13 cellular contexts compared by ENCODE assay signal in the genomic region with DNA sequence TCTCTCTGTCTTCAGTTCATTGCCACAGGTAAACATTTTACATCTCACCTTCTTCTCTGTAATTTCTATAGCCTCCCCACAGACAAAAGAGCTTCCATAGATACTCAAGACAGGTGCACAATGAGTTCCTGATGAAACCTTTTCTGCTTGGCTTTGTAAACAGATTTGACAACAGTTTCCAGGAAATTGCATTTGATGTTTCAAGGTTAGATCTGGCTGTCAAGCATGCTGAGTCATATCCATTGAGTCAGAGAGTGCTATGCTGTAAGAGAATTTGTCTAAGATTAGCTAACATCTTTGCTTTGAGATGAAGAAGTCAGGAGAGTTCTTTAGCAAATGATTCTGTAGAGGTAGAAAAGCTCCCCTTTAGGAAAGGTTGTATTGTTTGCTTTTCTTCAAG. TPM values are rescaled to one million over a fixed set of nuclear protein-coding genes. Genes with fewer than 3 reads are reported as not detected.
DNase-seq lines count a peak whose midpoint lies in the region; ATAC-seq, FAIRE-seq and TF ChIP-seq lines count a peak whose summit lies in the region.
"Had no signal": no experiment of that assay in that cellular context is flagged by ENCODE, and none has a peak within 500 bp of the region (broad histone marks: within the 10 kb centered on the region; RNA-seq: fewer than 3 reads in every experiment).

No MANE protein-coding gene starts in this region.

- intact Hi-C loops in PC-9 (cut with micrococcal nuclease; ENCODE audit: unreplicated experiment), result loop anchor here (1.0 to 5.0 kb wide), 3 partner anchors 14 to 114 kb away; a partner anchor contains a TSS

- no peaks in the 10 kb centered on the region for H3K4me1 Mint-ChIP-seq in activated T-cell treated with anti-CD3 and anti-CD28 coated beads, Interleukin-2, amount 50 U/mL, for 72 hours (ENCODE audit: low read depth)

- peak; percentile 45 to 70 for ATAC-seq in activated T-cell treated with anti-CD3 and anti-CD28 coated beads, Interleukin-2, amount 50 U/mL, for 72 hours (replicated peaks in 1 of 2)
- ATAC-seq in HG03025 (IDR thresholded peaks at IDR 0.05; ENCODE audit: low FRiP score, unreplicated experiment), result no peak
- ATAC-seq: right cardiac atrium had no signal

- H3K27ac Mint-ChIP-seq in activated T-cell treated with anti-CD3 and anti-CD28 coated beads, Interleukin-2, amount 50 U/mL, for 72 hours, result no peak overlapping the region
- H3K27ac Mint-ChIP-seq: activated B cell treated with CpG ODN at 0.5 μM for 24 hours; stimulated activated naive CD8-positive, alpha-beta T cell treated with anti-CD3 and anti-CD28 coated beads, Interleukin-15, Interleukin-2, amounts not matched to agents 100 ng/mL and 50 ng/mL, for 24 hours had no signal

- H2AFZ ChIP-seq in PC-9, result no peak overlapping the region

- H3K27me3 ChIP-seq in PC-9 (ENCODE audit: insufficient read depth, low read depth), result no peaks in the 10 kb centered on the region
- H3K27me3 ChIP-seq: BE2C had no signal

- no peaks in the 10 kb centered on the region for H3K27me3 Mint-ChIP-seq in activated T-cell treated with anti-CD3 and anti-CD28 coated beads, Interleukin-2, amount 50 U/mL, for 72 hours (ENCODE audit: low read depth)

- no peaks in the 10 kb centered on the region for H3K36me3 Mint-ChIP-seq in activated T-cell treated with anti-CD3 and anti-CD28 coated beads, Interleukin-2, amount 50 U/mL, for 72 hours (ENCODE audit: insufficient read depth in 2 of 2)

- peaks cover 8% of the 10 kb centered on the region; the same call in 1 of the 2 replicates for H3K9me3 ChIP-seq in PC-9 (ENCODE audit: insufficient read depth, low read depth)
- H3K9me3 ChIP-seq: BE2C had no signal

- H3F3A ChIP-seq in PC-9 (ENCODE audit: insufficient read depth, low read depth), result peaks cover 14% of the 10 kb centered on the region; the same call in 1 of the 2 replicates

- peak; percentile 78 for FAIRE-seq in urothelium cell line (lab: Jason Lieb, UNC)

- CTCF ChIA-PET in PC-9 (lab: Charles Lee), result interaction anchor here (0.7 kb wide), 1 partner anchor 15 kb away, joined by 4 read pairs; no protein-coding TSS in a partner anchor

- H3K4me3 Mint-ChIP-seq in activated T-cell treated with anti-CD3 and anti-CD28 coated beads, Interleukin-2, amount 50 U/mL, for 72 hours, result no peak overlapping the region
- H3K4me3 Mint-ChIP-seq: activated B cell treated with CpG ODN at 0.5 μM for 24 hours; stimulated activated naive CD8-positive, alpha-beta T cell treated with anti-CD3 and anti-CD28 coated beads, Interleukin-15, Interleukin-2, amounts not matched to agents 100 ng/mL and 50 ng/mL, for 24 hours had no signal

- no peaks in the 10 kb centered on the region for H3K79me2 ChIP-seq in PC-9 (ENCODE audit: low read depth)

- POLR2A ChIA-PET in PC-9 (lab: Charles Lee; ENCODE audit: unreplicated experiment), result interaction anchor here (0.6 to 0.8 kb wide), 3 partner anchors 15 to 43 kb away, joined by 4 to 5 read pairs (median 5); a partner anchor contains a TSS

- peaks cover 0 to 3% of the 10 kb centered on the region in 2 donors for H3K9me3 Mint-ChIP-seq in activated T-cell treated with anti-CD3 and anti-CD28 coated beads, Interleukin-2, amount 50 U/mL, for 72 hours

- no TSS peak for BruUV-seq in PC-9 (replicated peaks; lab: Mats Ljungman, UMichigan)

- H4K20me1 ChIP-seq in PC-9 (ENCODE audit: insufficient read depth), result no peaks in the 10 kb centered on the region

- H3K4me3 ChIP-seq in PC-9, result peak overlapping the region; percentile 13; the same call in 1 of the 2 replicates

- no peak for DNase-seq in activated T-cell treated with anti-CD3 and anti-CD28 coated beads, Interleukin-2, amount 50 U/mL, for 72 hours
- DNase-seq in activated T-cell treated with anti-CD3 and anti-CD28 coated beads for 4 hours (no peak), PC-9 (peak; percentile 26 to 87), fibroblast of the conjunctiva (ENCODE audit: low read depth) (peak; percentile 72), urothelium cell line (ENCODE audit: low spot score) (peak; percentile 50), NCI-H187 treated with DMSO at 0.1 percent for 48 hours (lab: John Stamatoyannopoulos, UW) (no peak), HK-2 (ENCODE audit: unreplicated experiment) (no peak)
- DNase-seq: activated B cell treated with CpG ODN at 0.5 μM for 24 hours, BE2C, NCI-H1048, right cardiac atrium had no signal

- H3K4me1 ChIP-seq in PC-9 (replicated peaks; ENCODE audit: insufficient read depth), result peaks cover 19% of the 10 kb centered on the region
- H3K4me1 ChIP-seq: BE2C had no signal

- H3K9me2 ChIP-seq in PC-9 (ENCODE audit: insufficient read depth), result no peaks in the 10 kb centered on the region

- H3K4me2 ChIP-seq in PC-9, result peak overlapping the region; percentile 62

- no peak for TF ChIP-seq CTCF in PC-9 (conservative IDR thresholded peaks at IDR 0.05)

- H3K27ac ChIP-seq in PC-9, result peak overlapping the region; percentile 99

- no peaks in the 10 kb centered on the region for H3K36me3 ChIP-seq in PC-9 (ENCODE audit: low read depth)
- H3K36me3 ChIP-seq: BE2C had no signal

RNA-seq across cellular contexts. Expression of a gene that starts 40.6 kb away (rescaled TPM):
- total RNA-seq in activated T-cell treated with anti-CD3 and anti-CD28 coated beads, Interleukin-2, amount 50 U/mL, for 72 hours, result under 1 TPM; 0.31 to 0.97 TPM
- total RNA-seq in PC-9 (2021), result 67.7 and 71.1 TPM in 2 replicates

Comparison
In these comparisons a context has a peak if more than half of its experiments do, and no peak if none do; other contexts are left out.
1. DNase-seq: peak in PC-9 (2 of 2), fibroblast of the conjunctiva (single experiment) and urothelium cell line (single experiment); none in activated T-cell treated with anti-CD3 and anti-CD28 coated beads, Interleukin-2, amount 50 U/mL, for 72 hours (0 of 2), activated T-cell treated with anti-CD3 and anti-CD28 coated beads for 4 hours (single experiment), NCI-H187 treated with DMSO at 0.1 percent for 48 hours (single experiment) and HK-2 (single experiment).
2. RNA of a gene that starts 40.6 kb away (total RNA-seq): 67.7 to 71.1 TPM in PC-9; 0.31 to 0.97 TPM in activated T-cell treated with anti-CD3 and anti-CD28 coated beads, Interleukin-2, amount 50 U/mL, for 72 hours; every median in the first group is over 10 times any median in the second.